Comparison of ENCODE assay signal across 24 cellular contexts in the genomic region with DNA sequence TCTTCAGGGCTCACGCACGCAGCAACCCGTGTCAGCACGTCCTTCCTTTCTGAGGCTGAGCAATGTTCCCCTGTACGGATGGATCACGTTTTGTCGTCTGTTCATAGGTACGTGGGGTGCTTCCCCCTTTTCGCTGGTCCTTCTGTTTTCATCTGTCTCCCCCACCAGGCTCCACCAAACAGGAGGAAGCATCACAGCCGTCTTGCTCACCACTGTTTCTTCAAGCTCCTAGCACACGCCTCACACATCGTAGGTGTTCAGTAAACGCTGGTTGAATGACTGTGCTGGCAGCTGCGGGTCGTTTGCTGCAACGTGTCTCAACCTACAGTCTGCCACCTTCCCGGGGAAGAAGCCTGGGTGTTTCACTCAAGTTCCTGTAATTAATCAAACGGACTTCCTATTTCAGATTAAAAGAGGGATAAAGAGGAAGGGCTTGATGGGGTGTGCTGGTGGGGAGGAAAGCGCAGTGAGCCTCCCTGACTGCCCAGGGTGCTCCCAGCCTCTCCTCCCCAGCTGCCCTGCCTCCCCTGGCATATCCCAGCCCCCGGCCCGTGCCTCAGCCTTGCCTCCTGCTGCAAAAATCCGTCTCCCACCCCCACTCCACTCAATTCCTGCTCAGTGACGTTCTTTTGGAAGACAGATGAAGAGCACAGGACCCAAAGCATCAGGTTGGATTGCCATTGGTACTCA.
DNase-seq lines count a peak whose midpoint lies in the region; ATAC-seq, FAIRE-seq and TF ChIP-seq lines count a peak whose summit lies in the region.
"Had no signal": no experiment of that assay in that cellular context is flagged by ENCODE, and none has a peak within 500 bp of the region (broad histone marks: within the 10 kb centered on the region; RNA-seq: fewer than 3 reads in every experiment).

No MANE protein-coding gene starts in this region.

- H3K27me3 ChIP-seq in right lobe of liver, result no peaks in the 10 kb centered on the region
- no peaks in the 10 kb centered on the region for H3K27me3 ChIP-seq in HepG2 (ENCODE audit: control insufficient read depth in 1 of 2, insufficient read depth in 2 of 2, low read length in 2 of 2)
- H3K27me3 ChIP-seq in pancreas, result no peaks in the 10 kb centered on the region
- H3K27me3 ChIP-seq in foreskin keratinocyte, result no peaks in the 10 kb centered on the region
- H3K27me3 ChIP-seq: ovary had no signal

- DNase-seq in right lobe of liver (peak; percentile 8 to 35 (median 34)), HepG2 (ENCODE audit: low spot score) (no peak), dermis blood vessel endothelial cell (peak; percentile 13), pancreas (peak in 4 of 6 donors; percentile 6 to 43 (median 15)), foreskin keratinocyte (no peak), SW480 (ENCODE audit: low spot score) (no peak)
- DNase-seq: activated CD4-positive, alpha-beta T cell treated with anti-CD3 and anti-CD28 coated beads, Interleukin-2, amount 50 U/mL, for 48 hours; activated T-cell treated with anti-CD3 and anti-CD28 coated beads, Interleukin-2, amount 50 U/mL, for 4 hours; DMS79; hippocampal formation; KBM-7; mammary epithelial cell; naive B cell; NCI-H1694; NCI-H2171 treated with DMSO at 0.1 percent for 48 hours; NCI-H526 treated with DMSO at 0.1 percent for 48 hours; SHP77 had no signal

- peak in 3 of 4 donors; percentile 20 to 46 (median 33) for ATAC-seq in right lobe of liver
- ATAC-seq in HepG2, result no peak
- ATAC-seq in pancreas, result peak in 1 of 4 donors; percentile 5
- ATAC-seq in GM21528 (IDR thresholded peaks at IDR 0.05; ENCODE audit: low FRiP score, unreplicated experiment), result no peak
- ATAC-seq in foreskin keratinocyte, result no peak
- ATAC-seq: activated T-cell treated with anti-CD3 and anti-CD28 coated beads, Interleukin-2, amount 50 U/mL, for 4 hours had no signal

- H3K36me3 ChIP-seq in right lobe of liver, result peaks cover 0 to under 1% (median 0%) of the 10 kb centered on the region in 4 donors
- peaks cover 2 to 13% of the 10 kb centered on the region in 2 experiments; a peak in 3 of 5 replicates for H3K36me3 ChIP-seq in HepG2 (replicated peaks in 1 of 2; ENCODE audit: control insufficient read depth in 1 of 2, insufficient read depth in 2 of 2, low read length in 2 of 2)
- H3K36me3 ChIP-seq in pancreas, result peaks cover 0 to 7% (median 5%) of the 10 kb centered on the region in 3 donors
- H3K36me3 ChIP-seq: ovary, tibial artery had no signal

- intact Hi-C loops in right lobe of liver (cut with DNase I), result no loop called here
- intact Hi-C loops in HepG2 (cut with micrococcal nuclease; ENCODE audit: unreplicated experiment), result no loop called here
- intact Hi-C loops in pancreas (cut with DNase I), result no loop called here

- FAIRE-seq in HepG2 (lab: Jason Lieb, UNC) (no peak), pancreas (lab: Jason Lieb, UNC) (no peak)
- FAIRE-seq: GM12891, GM19239, H54, TTC549 had no signal

- no peak for TF ChIP-seq POLR2A in right lobe of liver (IDR thresholded peaks at IDR 0.05)
- no peak for TF ChIP-seq POLR2A in HepG2 (IDR thresholded peaks at IDR 0.05; ENCODE audit: insufficient read depth in 1 of 2, low read depth in 2 of 2, low read length in 2 of 2)

- no peaks in the 10 kb centered on the region for H3K79me2 ChIP-seq in HepG2 (ENCODE audit: insufficient read depth, low read length)

- H3K4me1 ChIP-seq in right lobe of liver (no peaks in the 10 kb centered on the region), HepG2 (ENCODE audit: insufficient read depth, low read length) (no peaks in the 10 kb centered on the region), pancreas (no peaks in the 10 kb centered on the region), foreskin keratinocyte (no peaks in the 10 kb centered on the region)
- H3K4me1 ChIP-seq: tibial artery had no signal

- no peaks in the 10 kb centered on the region for H4K20me1 ChIP-seq in HepG2 (ENCODE audit: insufficient read depth, low read length)

- no peak overlapping the region for H3K4me2 ChIP-seq in HepG2 (ENCODE audit: low read depth, low read length)

- 58% methylated on average over 20 of the region's 23 CpGs for WGBS in right lobe of liver (ENCODE audit: insufficient coverage, low coverage, low lambda C conversion rate, missing lambda C conversion rate)
- WGBS in HepG2 (ENCODE audit: low lambda C conversion rate), result 94% methylated on average over 23 of the region's 23 CpGs
- 80 to 85% methylated on average over 23 of the region's 23 CpGs for WGBS in pancreas, 2 donors

- no peak overlapping the region for H3K9ac ChIP-seq in HepG2 (ENCODE audit: insufficient read depth, low read depth, low read length)

- in situ Hi-C loops in HepG2 (cut with HindIII; ENCODE audit: extremely low pct_ligation_motif_present, low pct_unique_long_range_greater_than_20kb), result no loop called here

- BruUV-seq in HepG2 (replicated peaks; lab: Mats Ljungman, UMichigan), result no TSS peak

- H3K4me3 ChIP-seq in right lobe of liver (no peak overlapping the region), HepG2 (replicated peaks in 1 of 3; ENCODE audit: insufficient read depth in 1 of 3, low read depth in 2 of 3, low read length in 3 of 3) (no peak overlapping the region), pancreas (no peak overlapping the region)
- H3K4me3 ChIP-seq: ovary, tibial artery had no signal

- TF ChIP-seq EP300 in HepG2 (IDR thresholded peaks at IDR 0.05; ENCODE audit: low read depth in 2 of 2, low read length in 2 of 2), result no peak
- TF ChIP-seq EP300 in HepG2 (CRISPR knock-in tag; IDR thresholded peaks at IDR 0.05; ENCODE audit: borderline replicate concordance), result no peak

- H3K27ac ChIP-seq in right lobe of liver, result no peak overlapping the region
- no peak overlapping the region for H3K27ac ChIP-seq in HepG2 (ENCODE audit: extremely low read length, insufficient read depth, low read length)
- H3K27ac ChIP-seq in pancreas, result no peak overlapping the region
- H3K27ac ChIP-seq in foreskin keratinocyte, result no peak overlapping the region
- H3K27ac ChIP-seq: ovary, tibial artery had no signal

- no peak overlapping the region for H2AFZ ChIP-seq in HepG2 (ENCODE audit: low read length)

- POLR2A ChIA-PET in HepG2 (lab: Yijun Ruan, JAX), result no interaction called here

- CTCF ChIA-PET in HepG2 (lab: Yijun Ruan, JAX; ENCODE audit: low intra/inter-chr PET ratio, low total read pairs), result no interaction called here

- H3K9me3 ChIP-seq in right lobe of liver, result no peaks in the 10 kb centered on the region
- no peaks in the 10 kb centered on the region for H3K9me3 ChIP-seq in HepG2 (ENCODE audit: low read length)
- no peaks in the 10 kb centered on the region for H3K9me3 ChIP-seq in pancreas
- H3K9me3 ChIP-seq: ovary, tibial artery had no signal

- TF ChIP-seq RAD21 in HepG2 (CRISPR knock-in tag; IDR thresholded peaks at IDR 0.05), result no peak

- TF ChIP-seq CTCF in right lobe of liver (IDR thresholded peaks at IDR 0.05), result no peak
- TF ChIP-seq CTCF in HepG2 (CRISPR knock-in tag; IDR thresholded peaks at IDR 0.05), result no peak
- TF ChIP-seq CTCF in pancreas (IDR thresholded peaks at IDR 0.05), result no peak
- no peak for TF ChIP-seq CTCF in foreskin keratinocyte (conservative IDR thresholded peaks at IDR 0.05)

TF ChIP-seq in HepG2, 621 proteins besides CTCF, POLR2A, EP300 and RAD21 (continues in another document):
- no peak for TF ChIP-seq TEAD2 (CRISPR knock-in tag; IDR thresholded peaks at IDR 0.05)
- TF ChIP-seq, protein P1, sequence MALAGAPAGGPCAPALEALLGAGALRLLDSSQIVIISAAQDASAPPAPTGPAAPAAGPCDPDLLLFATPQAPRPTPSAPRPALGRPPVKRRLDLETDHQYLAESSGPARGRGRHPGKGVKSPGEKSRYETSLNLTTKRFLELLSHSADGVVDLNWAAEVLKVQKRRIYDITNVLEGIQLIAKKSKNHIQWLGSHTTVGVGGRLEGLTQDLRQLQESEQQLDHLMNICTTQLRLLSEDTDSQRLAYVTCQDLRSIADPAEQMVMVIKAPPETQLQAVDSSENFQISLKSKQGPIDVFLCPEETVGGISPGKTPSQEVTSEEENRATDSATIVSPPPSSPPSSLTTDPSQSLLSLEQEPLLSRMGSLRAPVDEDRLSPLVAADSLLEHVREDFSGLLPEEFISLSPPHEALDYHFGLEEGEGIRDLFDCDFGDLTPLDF (CRISPR knock-in tag; IDR thresholded peaks at IDR 0.05), result no peak
- TF ChIP-seq SALL1 (CRISPR knock-in tag; IDR thresholded peaks at IDR 0.05), result no peak
- no peak for TF ChIP-seq ZNF446 (CRISPR knock-in tag; IDR thresholded peaks at IDR 0.05)
- no peak for TF ChIP-seq HMG20A (CRISPR knock-in tag; IDR thresholded peaks at IDR 0.05; ENCODE audit: borderline replicate concordance)
- TF ChIP-seq NCOA1 (CRISPR knock-in tag; IDR thresholded peaks at IDR 0.05), result no peak
- TF ChIP-seq LCORL (IDR thresholded peaks at IDR 0.05), result no peak
- no peak for TF ChIP-seq LCORL (CRISPR knock-in tag; IDR thresholded peaks at IDR 0.05)
- no peak for TF ChIP-seq MAF1 (CRISPR knock-in tag; IDR thresholded peaks at IDR 0.05; ENCODE audit: borderline replicate concordance)
- TF ChIP-seq SUZ12 (IDR thresholded peaks at IDR 0.05; ENCODE audit: low read depth, low read length), result no peak
- TF ChIP-seq, protein P2, sequence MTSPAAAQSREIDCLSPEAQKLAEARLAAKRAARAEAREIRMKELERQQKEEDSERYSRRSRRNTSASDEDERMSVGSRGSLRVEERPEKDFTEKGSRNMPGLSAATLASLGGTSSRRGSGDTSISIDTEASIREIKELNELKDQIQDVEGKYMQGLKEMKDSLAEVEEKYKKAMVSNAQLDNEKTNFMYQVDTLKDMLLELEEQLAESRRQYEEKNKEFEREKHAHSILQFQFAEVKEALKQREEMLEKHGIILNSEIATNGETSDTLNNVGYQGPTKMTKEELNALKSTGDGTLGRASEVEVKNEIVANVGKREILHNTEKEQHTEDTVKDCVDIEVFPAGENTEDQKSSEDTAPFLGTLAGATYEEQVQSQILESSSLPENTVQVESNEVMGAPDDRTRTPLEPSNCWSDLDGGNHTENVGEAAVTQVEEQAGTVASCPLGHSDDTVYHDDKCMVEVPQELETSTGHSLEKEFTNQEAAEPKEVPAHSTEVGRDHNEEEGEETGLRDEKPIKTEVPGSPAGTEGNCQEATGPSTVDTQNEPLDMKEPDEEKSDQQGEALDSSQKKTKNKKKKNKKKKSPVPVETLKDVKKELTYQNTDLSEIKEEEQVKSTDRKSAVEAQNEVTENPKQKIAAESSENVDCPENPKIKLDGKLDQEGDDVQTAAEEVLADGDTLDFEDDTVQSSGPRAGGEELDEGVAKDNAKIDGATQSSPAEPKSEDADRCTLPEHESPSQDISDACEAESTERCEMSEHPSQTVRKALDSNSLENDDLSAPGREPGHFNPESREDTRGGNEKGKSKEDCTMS (CRISPR knock-in tag; conservative IDR thresholded peaks at IDR 0.05), result no peak
- TF ChIP-seq SMC3 (IDR thresholded peaks at IDR 0.05; ENCODE audit: low read length), result no peak
- no peak for TF ChIP-seq ARID2 (CRISPR knock-in tag; IDR thresholded peaks at IDR 0.05; ENCODE audit: borderline replicate concordance)
- no peak for TF ChIP-seq PAWR (CRISPR knock-in tag; IDR thresholded peaks at IDR 0.05; ENCODE audit: borderline replicate concordance)

Comparison
In these comparisons a context has a peak if more than half of its experiments do, and no peak if none do; other contexts are left out.
1. ATAC-seq: peak in right lobe of liver (3 of 4); none in HepG2 (single experiment), GM21528 (single experiment) and foreskin keratinocyte (single experiment).
2. DNase-seq: peak in right lobe of liver (3 of 3), dermis blood vessel endothelial cell (single experiment) and pancreas (4 of 6); none in HepG2 (single experiment), foreskin keratinocyte (0 of 2) and SW480 (single experiment).